In the genomic region with DNA sequence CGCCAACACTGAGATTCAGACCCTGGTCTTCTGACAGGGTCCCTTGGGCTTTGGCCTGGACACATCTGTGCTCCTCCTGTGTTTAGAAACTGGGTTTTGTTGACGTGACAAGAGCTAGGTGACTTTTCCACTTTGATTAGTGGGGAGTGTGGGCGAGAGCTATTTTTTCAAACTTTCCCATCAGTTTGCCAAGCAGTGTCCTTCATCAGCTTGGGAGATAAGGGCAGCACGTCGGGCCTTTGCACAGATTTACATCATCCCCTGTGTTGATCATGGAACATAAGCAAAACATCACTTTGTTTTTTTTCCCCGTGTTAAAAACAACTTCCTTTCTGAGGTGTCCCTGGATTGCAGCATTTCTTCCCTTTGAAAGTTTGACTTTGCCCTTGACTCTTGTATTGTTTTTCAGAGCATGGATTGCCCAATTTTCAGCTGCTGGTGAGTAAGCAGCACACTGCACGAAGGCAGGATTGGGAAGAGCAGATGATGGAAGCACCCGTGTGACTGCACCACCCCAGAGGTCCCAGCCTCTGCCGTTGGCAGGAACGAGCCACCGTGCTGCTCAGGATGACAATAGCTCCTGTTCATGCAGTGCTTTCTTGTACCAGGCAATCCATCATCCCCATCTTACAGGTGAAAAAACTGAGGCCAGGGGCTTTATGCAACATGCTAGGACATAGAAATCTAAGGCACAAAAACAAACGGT, we compare ENCODE assay signal across 16 cellular contexts. TPM values are rescaled to one million over a fixed set of nuclear protein-coding genes. Genes with fewer than 3 reads are reported as not detected.
DNase-seq lines count a peak whose midpoint lies in the region; ATAC-seq and TF ChIP-seq lines count a peak whose summit lies in the region.
"Had no signal": no experiment of that assay in that cellular context is flagged by ENCODE, and none has a peak within 500 bp of the region (broad histone marks: within the 10 kb centered on the region; RNA-seq: fewer than 3 reads in every experiment).

No MANE protein-coding gene starts in this region.

- H3K4me2 ChIP-seq in skeletal muscle satellite cell (ENCODE audit: low read length), result peak overlapping the region; percentile 15

- H3K36me3 ChIP-seq in adipocyte (ENCODE audit: control insufficient read depth, insufficient read depth, low read length, severe bottlenecking), result no peaks in the 10 kb centered on the region
- no peaks in the 10 kb centered on the region for H3K36me3 ChIP-seq in skeletal muscle satellite cell (ENCODE audit: insufficient read depth, low read length)

- H3K9ac ChIP-seq in adipocyte (ENCODE audit: low read length) (no peak overlapping the region), skeletal muscle satellite cell (ENCODE audit: low read depth, low read length) (no peak overlapping the region)

- H3K4me1 ChIP-seq in adipocyte (ENCODE audit: control insufficient read depth, insufficient read depth, low read length) (peaks cover 10% of the 10 kb centered on the region), skeletal muscle satellite cell (ENCODE audit: control insufficient read depth, insufficient read depth, low read length) (peaks cover 45% of the 10 kb centered on the region)

- H3K4me3 Mint-ChIP-seq in activated CD8-positive, alpha-beta T cell treated with anti-CD3 and anti-CD28 coated beads, Interleukin-2, amount 10 ng/mL, durations not matched to agents 7 days and 5 days, result no peak overlapping the region
- H3K4me3 Mint-ChIP-seq in activated CD8-positive, alpha-beta T cell treated with anti-CD3 and anti-CD28 coated beads for 36 hours, result no peak overlapping the region
- H3K4me3 Mint-ChIP-seq: H9; T-helper 1 cell treated with Interleukin-12 subunit alpha and Interleukin-12 subunit beta and Interleukin-4 antibody, amounts not matched to agents 30 μg/mL and 1 μg/mL, for 36 hours; type B pancreatic cell had no signal

- peak; percentile 14 for DNase-seq in activated CD8-positive, alpha-beta T cell treated with anti-CD3 and anti-CD28 coated beads, Interleukin-2, amount 10 ng/mL, durations not matched to agents 7 days and 5 days
- DNase-seq in activated CD8-positive, alpha-beta T cell treated with anti-CD3 and anti-CD28 coated beads for 36 hours, result no peak
- DNase-seq in adipocyte (ENCODE audit: low read depth), result peak; percentile 82
- DNase-seq in fibroblast of mammary gland (ENCODE audit: low read depth), result peak; percentile 91
- no peak for DNase-seq in activated CD4-positive, alpha-beta T cell treated with anti-CD3 and anti-CD28 coated beads for 4 hours
- DNase-seq in left ventricle myocardium superior, result no peak
- DNase-seq: 8988T, activated gamma-delta T cell treated with Interleukin-2 at 50 U/mL for 16 hours, glutamatergic neuron, H9, left colon, NCI-H2081 treated with DMSO at 0.1 percent for 48 hours had no signal

- H3K9me3 ChIP-seq in adipocyte (ENCODE audit: control insufficient read depth, low read length) (peaks cover 6% of the 10 kb centered on the region), skeletal muscle satellite cell (replicated peaks; ENCODE audit: low read length) (no peaks in the 10 kb centered on the region)

- H3K27me3 ChIP-seq in adipocyte (replicated peaks; ENCODE audit: control insufficient read depth, insufficient read depth, low read length) (peaks cover 3% of the 10 kb centered on the region), skeletal muscle satellite cell (ENCODE audit: control insufficient read depth, insufficient read depth, low read length) (no peaks in the 10 kb centered on the region)

- ATAC-seq in activated CD8-positive, alpha-beta T cell treated with anti-CD3 and anti-CD28 coated beads, Interleukin-2, amount 10 ng/mL, durations not matched to agents 7 days and 5 days, result no peak
- ATAC-seq in activated CD8-positive, alpha-beta T cell treated with anti-CD3 and anti-CD28 coated beads for 36 hours, result no peak
- no peak for ATAC-seq in HG03457 (IDR thresholded peaks at IDR 0.05; ENCODE audit: unreplicated experiment)
- ATAC-seq in left ventricle myocardium superior, result no peak
- ATAC-seq: left colon had no signal

- no peak overlapping the region for H3K4me3 ChIP-seq in adipocyte (ENCODE audit: low read length)
- no peak overlapping the region for H3K4me3 ChIP-seq in fibroblast of mammary gland (ENCODE audit: control insufficient read depth, low read depth, low read length)
- H3K4me3 ChIP-seq in skeletal muscle satellite cell (ENCODE audit: low read length), result no peak overlapping the region

- POLR2A ChIA-PET in activated CD8-positive, alpha-beta T cell treated with anti-CD3 and anti-CD28 coated beads, Interleukin-2, amount 10 ng/mL, durations not matched to agents 7 days and 5 days (lab: Charles Lee), result no interaction called here
- POLR2A ChIA-PET in activated CD8-positive, alpha-beta T cell treated with anti-CD3 and anti-CD28 coated beads for 36 hours (lab: Charles Lee), result no interaction called here

- H3K27ac Mint-ChIP-seq in activated CD8-positive, alpha-beta T cell treated with anti-CD3 and anti-CD28 coated beads, Interleukin-2, amount 10 ng/mL, durations not matched to agents 7 days and 5 days, result no peak overlapping the region
- H3K27ac Mint-ChIP-seq in activated CD8-positive, alpha-beta T cell treated with anti-CD3 and anti-CD28 coated beads for 36 hours, result no peak overlapping the region
- H3K27ac Mint-ChIP-seq: T-helper 1 cell treated with Interleukin-12 subunit alpha and Interleukin-12 subunit beta and Interleukin-4 antibody, amounts not matched to agents 30 μg/mL and 1 μg/mL, for 36 hours; type B pancreatic cell had no signal

- no peaks in the 10 kb centered on the region for H3K4me1 Mint-ChIP-seq in activated CD8-positive, alpha-beta T cell treated with anti-CD3 and anti-CD28 coated beads, Interleukin-2, amount 10 ng/mL, durations not matched to agents 7 days and 5 days (ENCODE audit: low read depth)
- H3K4me1 Mint-ChIP-seq in activated CD8-positive, alpha-beta T cell treated with anti-CD3 and anti-CD28 coated beads for 36 hours (ENCODE audit: low read depth), result no peaks in the 10 kb centered on the region

- intact Hi-C loops in activated CD8-positive, alpha-beta T cell treated with anti-CD3 and anti-CD28 coated beads for 36 hours (cut with micrococcal nuclease), result no loop called here
- intact Hi-C loops in left ventricle myocardium superior (cut with micrococcal nuclease), result no loop called here

- peaks cover 9% of the 10 kb centered on the region for H3K27me3 Mint-ChIP-seq in activated CD8-positive, alpha-beta T cell treated with anti-CD3 and anti-CD28 coated beads, Interleukin-2, amount 10 ng/mL, durations not matched to agents 7 days and 5 days (ENCODE audit: low read depth)
- peaks cover 15% of the 10 kb centered on the region for H3K27me3 Mint-ChIP-seq in activated CD8-positive, alpha-beta T cell treated with anti-CD3 and anti-CD28 coated beads for 36 hours

- CTCF ChIA-PET in activated CD8-positive, alpha-beta T cell treated with anti-CD3 and anti-CD28 coated beads, Interleukin-2, amount 10 ng/mL, durations not matched to agents 7 days and 5 days (lab: Charles Lee), result interaction anchor here (0.8 kb wide), 1 partner anchor 41 kb away, joined by 3 read pairs; no protein-coding TSS in a partner anchor
- CTCF ChIA-PET in activated CD8-positive, alpha-beta T cell treated with anti-CD3 and anti-CD28 coated beads for 36 hours (lab: Charles Lee), result interaction anchor here (1.0 kb wide), 1 partner anchor 41 kb away, joined by 4 read pairs; no protein-coding TSS in a partner anchor

- no peaks in the 10 kb centered on the region for H3K36me3 Mint-ChIP-seq in activated CD8-positive, alpha-beta T cell treated with anti-CD3 and anti-CD28 coated beads, Interleukin-2, amount 10 ng/mL, durations not matched to agents 7 days and 5 days (ENCODE audit: low read depth)
- H3K36me3 Mint-ChIP-seq in activated CD8-positive, alpha-beta T cell treated with anti-CD3 and anti-CD28 coated beads for 36 hours (ENCODE audit: low read depth), result no peaks in the 10 kb centered on the region
- H3K36me3 Mint-ChIP-seq: type B pancreatic cell had no signal

- no peaks in the 10 kb centered on the region for H3K9me3 Mint-ChIP-seq in activated CD8-positive, alpha-beta T cell treated with anti-CD3 and anti-CD28 coated beads, Interleukin-2, amount 10 ng/mL, durations not matched to agents 7 days and 5 days (ENCODE audit: insufficient read depth)
- peaks cover 3% of the 10 kb centered on the region for H3K9me3 Mint-ChIP-seq in activated CD8-positive, alpha-beta T cell treated with anti-CD3 and anti-CD28 coated beads for 36 hours
- H3K9me3 Mint-ChIP-seq: T-helper 1 cell treated with Interleukin-12 subunit alpha and Interleukin-12 subunit beta and Interleukin-4 antibody, amounts not matched to agents 30 μg/mL and 1 μg/mL, for 36 hours had no signal

- no peak for TF ChIP-seq CTCF in activated CD8-positive, alpha-beta T cell treated with anti-CD3 and anti-CD28 coated beads for 36 hours (IDR thresholded peaks at IDR 0.05)
- no peak for TF ChIP-seq CTCF in fibroblast of mammary gland (conservative IDR thresholded peaks at IDR 0.05; ENCODE audit: control insufficient read depth, insufficient read depth, low read depth, low read length)

RNA-seq across cellular contexts. Expression of gene IGFBP1, which starts 6.4 kb away (rescaled TPM):
- total RNA-seq in activated CD8-positive, alpha-beta T cell treated with anti-CD3 and anti-CD28 coated beads, Interleukin-2, amount 10 ng/mL, durations not matched to agents 7 days and 5 days, result not detected
- not detected for total RNA-seq in activated CD8-positive, alpha-beta T cell treated with anti-CD3 and anti-CD28 coated beads for 36 hours
- total RNA-seq in skeletal muscle satellite cell (2012; rRNA removed), result 1.5 and 2.2 TPM in 2 replicates
- total RNA-seq in left ventricle myocardium superior, result not detected
- total RNA-seq: H9, left colon had no signal

RNA-seq across cellular contexts. Expression of gene CCDC201, which starts 9.0 kb away (rescaled TPM):
- total RNA-seq in activated CD8-positive, alpha-beta T cell treated with anti-CD3 and anti-CD28 coated beads, Interleukin-2, amount 10 ng/mL, durations not matched to agents 7 days and 5 days, result not detected
- total RNA-seq in activated CD8-positive, alpha-beta T cell treated with anti-CD3 and anti-CD28 coated beads for 36 hours, result not detected
- not detected in 2 replicates for total RNA-seq in skeletal muscle satellite cell (2012; rRNA removed)
- not detected for total RNA-seq in left ventricle myocardium superior
- total RNA-seq: H9, left colon had no signal

RNA-seq across cellular contexts. Expression of gene IGFBP3, which starts 39.2 kb away (rescaled TPM):
- total RNA-seq in activated CD8-positive, alpha-beta T cell treated with anti-CD3 and anti-CD28 coated beads, Interleukin-2, amount 10 ng/mL, durations not matched to agents 7 days and 5 days, result 1 to 10 TPM in 1 of 2 experiments, under 1 TPM in 1; 0.90 to 1.0 TPM
- under 1 TPM in 1 of 2 experiments, not detected in 1; 0.25 TPM for total RNA-seq in activated CD8-positive, alpha-beta T cell treated with anti-CD3 and anti-CD28 coated beads for 36 hours
- total RNA-seq in skeletal muscle satellite cell (2012; rRNA removed), result 123 and 234 TPM in 2 replicates
- 46.0 TPM for total RNA-seq in left ventricle myocardium superior

Comparison
In these comparisons a context has a peak if more than half of its experiments do, and no peak if none do; other contexts are left out.
1. DNase-seq: peak in activated CD8-positive, alpha-beta T cell treated with anti-CD3 and anti-CD28 coated beads, Interleukin-2, amount 10 ng/mL, durations not matched to agents 7 days and 5 days (single experiment), adipocyte (single experiment) and fibroblast of mammary gland (single experiment); none in activated CD8-positive, alpha-beta T cell treated with anti-CD3 and anti-CD28 coated beads for 36 hours (single experiment), activated CD4-positive, alpha-beta T cell treated with anti-CD3 and anti-CD28 coated beads for 4 hours (0 of 2) and left ventricle myocardium superior (single experiment).
2. RNA of gene IGFBP3, which starts 39.2 kb away (total RNA-seq): 46.0 TPM in left ventricle myocardium superior (single experiment); 0.90 to 1.0 TPM in activated CD8-positive, alpha-beta T cell treated with anti-CD3 and anti-CD28 coated beads, Interleukin-2, amount 10 ng/mL, durations not matched to agents 7 days and 5 days and 0.25 TPM in activated CD8-positive, alpha-beta T cell treated with anti-CD3 and anti-CD28 coated beads for 36 hours; every median in the first group is over 10 times any median in the second.